ENCODE assay signal across 15 cellular contexts in genomic region chr1:201429771-201430501, GRCh38. TPM values are rescaled to one million over a fixed set of nuclear protein-coding genes. Genes with fewer than 3 reads are reported as not detected.
"Had no signal": no experiment of that assay in that cellular context is flagged by ENCODE, and none has a peak within 500 bp of the region (broad histone marks: within the 10 kb centered on the region; RNA-seq: fewer than 3 reads in every experiment).

No MANE protein-coding gene starts in this region.

- ATAC-seq: activated CD8-positive, alpha-beta T cell treated with anti-CD3 and anti-CD28 coated beads, Interleukin-2, amount 10 ng/mL, durations not matched to agents 7 days and 5 days; effector memory CD8-positive, alpha-beta T cell; lower lobe of right lung; naive thymus-derived CD8-positive, alpha-beta T cell; stimulated activated naive CD8-positive, alpha-beta T cell treated with anti-CD3 and anti-CD28 coated beads, Interleukin-15, amount 100 ng/mL, for 72 hours had no signal

- H3K36me3 ChIP-seq: lower lobe of right lung had no signal

- H3K9me3 ChIP-seq: lower lobe of right lung had no signal

- H3K27ac ChIP-seq: lower lobe of right lung, VCaP had no signal

- H3K4me1 ChIP-seq: lower lobe of right lung had no signal

- H3K4me3 ChIP-seq: lower lobe of right lung had no signal

- DNase-seq: activated CD8-positive, alpha-beta memory T cell treated with anti-CD3 and anti-CD28 coated beads, Interleukin-2, amount 50 U/mL, for 48 hours; activated CD8-positive, alpha-beta T cell treated with anti-CD3 and anti-CD28 coated beads, Interleukin-2, amount 10 ng/mL, durations not matched to agents 7 days and 5 days; central memory CD4-positive, alpha-beta T cell; cortex of kidney; effector memory CD8-positive, alpha-beta T cell; hypothalamus; lower lobe of right lung; naive thymus-derived CD8-positive, alpha-beta T cell; occipital lobe; stimulated activated CD4-positive, alpha-beta T cell treated with anti-CD3 and anti-CD28 coated beads, Interleukin-15, amount 100 ng/mL, for 24 hours; stimulated activated CD4-positive, alpha-beta T cell treated with anti-CD3 and anti-CD28 coated beads, Interleukin-4, amount 100 ng/mL, for 4 hours; stimulated activated naive CD8-positive, alpha-beta T cell treated with anti-CD3 and anti-CD28 coated beads, Interleukin-15, amount 100 ng/mL, for 72 hours; T-helper 1 cell had no signal

RNA-seq across cellular contexts. Expression of gene TNNI1, which starts 8.4 kb away (rescaled TPM):
- total RNA-seq: activated CD8-positive, alpha-beta T cell treated with anti-CD3 and anti-CD28 coated beads, Interleukin-2, amount 10 ng/mL, durations not matched to agents 7 days and 5 days; naive thymus-derived CD8-positive, alpha-beta T cell; occipital lobe; pulmonary artery endothelial cell had no signal
- polyA plus RNA-seq: naive thymus-derived CD8-positive, alpha-beta T cell had no signal

RNA-seq across cellular contexts. Expression of gene LAD1, which starts 30.8 kb away (rescaled TPM):
- total RNA-seq: activated CD8-positive, alpha-beta T cell treated with anti-CD3 and anti-CD28 coated beads, Interleukin-2, amount 10 ng/mL, durations not matched to agents 7 days and 5 days; naive thymus-derived CD8-positive, alpha-beta T cell; occipital lobe; pulmonary artery endothelial cell had no signal
- polyA plus RNA-seq: naive thymus-derived CD8-positive, alpha-beta T cell had no signal

RNA-seq across cellular contexts. Expression of gene PHLDA3, which starts 39.1 kb away (rescaled TPM):
- polyA plus RNA-seq: naive thymus-derived CD8-positive, alpha-beta T cell had no signal

RNA-seq across cellular contexts. Expression of gene TNNT2, which starts 52.5 kb away (rescaled TPM):
- total RNA-seq: activated CD8-positive, alpha-beta T cell treated with anti-CD3 and anti-CD28 coated beads, Interleukin-2, amount 10 ng/mL, durations not matched to agents 7 days and 5 days; naive thymus-derived CD8-positive, alpha-beta T cell; occipital lobe; pulmonary artery endothelial cell had no signal
- polyA plus RNA-seq: naive thymus-derived CD8-positive, alpha-beta T cell had no signal
